ENCODE assay signal across 2 cellular contexts in the genomic region with DNA sequence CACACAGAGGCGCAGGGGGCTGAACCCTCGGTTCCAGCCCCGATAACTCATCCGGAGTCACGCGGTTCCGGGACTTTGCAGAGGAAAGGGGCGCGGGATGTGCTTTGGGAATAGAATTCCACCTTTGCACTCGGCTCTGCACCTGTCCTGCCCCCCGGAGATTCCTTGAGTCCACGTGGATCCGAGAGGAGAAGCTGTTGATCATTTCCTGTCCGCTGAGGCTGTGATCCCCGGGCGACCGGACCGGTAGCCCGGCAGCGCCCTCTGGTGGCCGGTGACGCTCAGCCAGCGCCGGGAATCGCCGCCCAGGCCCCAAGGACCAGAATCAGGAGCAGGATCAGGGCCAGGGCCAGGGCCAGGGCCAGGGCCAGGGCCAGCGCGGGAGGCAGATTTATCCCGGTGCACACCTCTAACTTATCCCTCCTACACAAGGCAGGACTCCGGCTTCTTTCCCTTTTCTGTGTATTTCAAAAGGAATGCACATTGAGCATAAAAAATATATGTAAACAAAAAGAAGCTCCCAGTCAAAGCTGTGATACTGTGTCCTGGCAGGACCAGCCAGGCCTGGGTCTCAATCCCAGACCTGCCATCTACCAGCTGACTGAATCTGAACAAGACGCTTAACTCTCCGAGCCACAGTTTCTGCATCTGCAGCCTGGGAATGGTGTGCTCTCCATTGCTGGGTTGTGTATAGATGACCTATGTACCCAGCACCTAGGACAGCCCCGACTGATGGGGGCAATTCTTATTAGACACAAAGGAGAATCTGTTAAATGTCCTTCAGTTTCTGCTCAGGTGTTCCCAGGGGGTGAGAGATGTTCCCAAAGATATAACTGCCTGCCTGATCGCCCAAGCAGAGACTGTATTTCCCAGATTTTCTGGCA.
TF ChIP-seq lines count a peak whose summit lies in the region.

No MANE protein-coding gene starts in this region.

TF ChIP-seq in HCT116, 20 proteins besides CTCF, POLR2A, EP300 and RAD21:
- TF ChIP-seq TCF7L2 (IDR thresholded peaks at IDR 0.05; ENCODE audit: borderline replicate concordance, extremely low read depth, insufficient read depth, insufficient read length) (peak; percentile 26), CBX3 (IDR thresholded peaks at IDR 0.05; ENCODE audit: low read depth) (no peak), SP1 (IDR thresholded peaks at IDR 0.05; ENCODE audit: low read depth) (no peak), MAX (IDR thresholded peaks at IDR 0.05) (peak; percentile 78), YY1 (IDR thresholded peaks at IDR 0.05; ENCODE audit: extremely low read depth, insufficient replicate concordance, low read depth, low read length) (peak; percentile 64)

TF ChIP-seq in HepG2, 621 proteins besides CTCF, POLR2A, EP300 and RAD21 (continues in another document):
- TF ChIP-seq ZSCAN9 (CRISPR knock-in tag; IDR thresholded peaks at IDR 0.05; ENCODE audit: borderline replicate concordance): peak; percentile 82
- TF ChIP-seq GMEB1 (CRISPR knock-in tag; IDR thresholded peaks at IDR 0.05; ENCODE audit: borderline replicate concordance): no peak
- TF ChIP-seq TSC22D2 (CRISPR knock-in tag; IDR thresholded peaks at IDR 0.05; ENCODE audit: borderline replicate concordance): peak; percentile 32; the same call in 1 of the 2 replicates
- TF ChIP-seq ZBTB39 (CRISPR knock-in tag; IDR thresholded peaks at IDR 0.05): peak; percentile 29; the same call in 1 of the 2 replicates
- peak; percentile 77; the same call in 1 of the 2 replicates for TF ChIP-seq ZMYM4 (CRISPR knock-in tag; IDR thresholded peaks at IDR 0.05)
- TF ChIP-seq RFXAP (CRISPR knock-in tag; IDR thresholded peaks at IDR 0.05; ENCODE audit: borderline replicate concordance): no peak
- TF ChIP-seq TAF1 (CRISPR knock-in tag; IDR thresholded peaks at IDR 0.05): peak; percentile 39; the same call in 1 of the 2 replicates
- peak; percentile 47; the same call in 1 of the 2 replicates for TF ChIP-seq ARNT2 (CRISPR knock-in tag; IDR thresholded peaks at IDR 0.05; ENCODE audit: low read depth)
- TF ChIP-seq ZXDC (CRISPR knock-in tag; IDR thresholded peaks at IDR 0.05): no peak
- TF ChIP-seq, protein P1, sequence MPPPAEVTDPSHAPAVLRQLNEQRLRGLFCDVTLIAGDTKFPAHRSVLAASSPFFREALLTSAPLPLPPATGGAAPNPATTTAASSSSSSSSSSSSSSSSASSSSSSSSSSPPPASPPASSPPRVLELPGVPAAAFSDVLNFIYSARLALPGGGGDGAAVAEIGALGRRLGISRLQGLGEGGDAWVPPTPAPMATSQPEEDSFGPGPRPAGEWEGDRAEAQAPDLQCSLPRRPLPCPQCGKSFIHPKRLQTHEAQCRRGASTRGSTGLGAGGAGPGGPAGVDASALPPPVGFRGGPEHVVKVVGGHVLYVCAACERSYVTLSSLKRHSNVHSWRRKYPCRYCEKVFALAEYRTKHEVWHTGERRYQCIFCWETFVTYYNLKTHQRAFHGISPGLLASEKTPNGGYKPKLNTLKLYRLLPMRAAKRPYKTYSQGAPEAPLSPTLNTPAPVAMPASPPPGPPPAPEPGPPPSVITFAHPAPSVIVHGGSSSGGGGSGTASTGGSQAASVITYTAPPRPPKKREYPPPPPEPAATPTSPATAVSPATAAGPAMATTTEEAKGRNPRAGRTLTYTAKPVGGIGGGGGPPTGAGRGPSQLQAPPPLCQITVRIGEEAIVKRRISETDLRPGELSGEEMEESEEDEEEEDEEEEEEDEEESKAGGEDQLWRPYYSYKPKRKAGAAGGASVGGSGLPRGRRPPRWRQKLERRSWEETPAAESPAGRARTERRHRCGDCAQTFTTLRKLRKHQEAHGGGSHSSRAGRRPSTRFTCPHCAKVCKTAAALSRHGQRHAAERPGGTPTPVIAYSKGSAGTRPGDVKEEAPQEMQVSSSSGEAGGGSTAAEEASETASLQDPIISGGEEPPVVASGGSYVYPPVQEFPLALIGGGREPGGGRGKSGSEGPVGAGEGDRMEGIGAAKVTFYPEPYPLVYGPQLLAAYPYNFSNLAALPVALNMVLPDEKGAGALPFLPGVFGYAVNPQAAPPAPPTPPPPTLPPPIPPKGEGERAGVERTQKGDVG (CRISPR knock-in tag; IDR thresholded peaks at IDR 0.05; ENCODE audit: borderline replicate concordance): peak; percentile 35; the same call in 1 of the 2 replicates
- TF ChIP-seq ZNF607 (CRISPR knock-in tag; IDR thresholded peaks at IDR 0.05; ENCODE audit: borderline replicate concordance): peak; percentile 89; the same call in 1 of the 2 replicates
- TF ChIP-seq, protein P2, sequence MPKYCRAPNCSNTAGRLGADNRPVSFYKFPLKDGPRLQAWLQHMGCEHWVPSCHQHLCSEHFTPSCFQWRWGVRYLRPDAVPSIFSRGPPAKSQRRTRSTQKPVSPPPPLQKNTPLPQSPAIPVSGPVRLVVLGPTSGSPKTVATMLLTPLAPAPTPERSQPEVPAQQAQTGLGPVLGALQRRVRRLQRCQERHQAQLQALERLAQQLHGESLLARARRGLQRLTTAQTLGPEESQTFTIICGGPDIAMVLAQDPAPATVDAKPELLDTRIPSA (CRISPR knock-in tag; IDR thresholded peaks at IDR 0.05; ENCODE audit: borderline replicate concordance): peak; percentile 28; the same call in 1 of the 2 replicates
- TF ChIP-seq, protein P3, sequence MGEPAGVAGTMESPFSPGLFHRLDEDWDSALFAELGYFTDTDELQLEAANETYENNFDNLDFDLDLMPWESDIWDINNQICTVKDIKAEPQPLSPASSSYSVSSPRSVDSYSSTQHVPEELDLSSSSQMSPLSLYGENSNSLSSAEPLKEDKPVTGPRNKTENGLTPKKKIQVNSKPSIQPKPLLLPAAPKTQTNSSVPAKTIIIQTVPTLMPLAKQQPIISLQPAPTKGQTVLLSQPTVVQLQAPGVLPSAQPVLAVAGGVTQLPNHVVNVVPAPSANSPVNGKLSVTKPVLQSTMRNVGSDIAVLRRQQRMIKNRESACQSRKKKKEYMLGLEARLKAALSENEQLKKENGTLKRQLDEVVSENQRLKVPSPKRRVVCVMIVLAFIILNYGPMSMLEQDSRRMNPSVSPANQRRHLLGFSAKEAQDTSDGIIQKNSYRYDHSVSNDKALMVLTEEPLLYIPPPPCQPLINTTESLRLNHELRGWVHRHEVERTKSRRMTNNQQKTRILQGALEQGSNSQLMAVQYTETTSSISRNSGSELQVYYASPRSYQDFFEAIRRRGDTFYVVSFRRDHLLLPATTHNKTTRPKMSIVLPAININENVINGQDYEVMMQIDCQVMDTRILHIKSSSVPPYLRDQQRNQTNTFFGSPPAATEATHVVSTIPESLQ (CRISPR knock-in tag; conservative IDR thresholded peaks at IDR 0.05): 0 out of 2 replicates have a peak, but pooled peaks have one; percentile 46
- TF ChIP-seq ZNF121 (CRISPR knock-in tag; IDR thresholded peaks at IDR 0.05): 0 out of 2 replicates have a peak, but pooled peaks have one; percentile 50
- TF ChIP-seq ZNF329 (CRISPR knock-in tag; IDR thresholded peaks at IDR 0.05; ENCODE audit: low read depth): 0 out of 2 replicates have a peak, but pooled peaks have one; percentile 61
- peak; percentile 73; the same call in 1 of the 2 replicates for TF ChIP-seq ZNF768 (CRISPR knock-in tag; IDR thresholded peaks at IDR 0.05)
- peak; percentile 49; the same call in 1 of the 2 replicates for TF ChIP-seq PHF21A (CRISPR knock-in tag; IDR thresholded peaks at IDR 0.05)
- 0 out of 2 replicates have a peak, but pooled peaks have one; percentile 19 for TF ChIP-seq TMF1 (CRISPR knock-in tag; IDR thresholded peaks at IDR 0.05; ENCODE audit: low read depth)
- no peak for TF ChIP-seq MAZ (IDR thresholded peaks at IDR 0.05; ENCODE audit: borderline replicate concordance, low read depth, low read length)
- peak; percentile 75 for TF ChIP-seq MAZ (CRISPR knock-in tag; IDR thresholded peaks at IDR 0.05; ENCODE audit: low read depth)
- TF ChIP-seq ZNF317 (CRISPR knock-in tag; IDR thresholded peaks at IDR 0.05): peak; percentile 49; the same call in 1 of the 2 replicates
- peak; percentile 60; the same call in 1 of the 2 replicates for TF ChIP-seq ZNF629 (CRISPR knock-in tag; conservative IDR thresholded peaks at IDR 0.05)
- TF ChIP-seq ZNF883 (CRISPR knock-in tag; IDR thresholded peaks at IDR 0.05; ENCODE audit: not compliant biosample characterization): peak; percentile 23
- 0 out of 2 replicates have a peak, but pooled peaks have one; percentile 68 for TF ChIP-seq ZNF441 (CRISPR knock-in tag; IDR thresholded peaks at IDR 0.05; ENCODE audit: borderline replicate concordance)
- peak; percentile 18; the same call in 1 of the 2 replicates for TF ChIP-seq TFDP1 (CRISPR knock-in tag; IDR thresholded peaks at IDR 0.05; ENCODE audit: borderline replicate concordance)
- peak; percentile 62; the same call in 1 of the 2 replicates for TF ChIP-seq TBX2 (CRISPR knock-in tag; IDR thresholded peaks at IDR 0.05; ENCODE audit: borderline replicate concordance)
- peak; percentile 64; the same call in 1 of the 2 replicates for TF ChIP-seq ZBTB20 (CRISPR knock-in tag; IDR thresholded peaks at IDR 0.05; ENCODE audit: borderline replicate concordance, low read depth)
- TF ChIP-seq PAX8 (CRISPR knock-in tag; IDR thresholded peaks at IDR 0.05; ENCODE audit: borderline replicate concordance): no peak
- TF ChIP-seq HMGXB4 (CRISPR knock-in tag; IDR thresholded peaks at IDR 0.05; ENCODE audit: borderline replicate concordance in 1 of 2, low read depth in 1 of 2): peak; percentile 79 to 86
- peak; percentile 93 for TF ChIP-seq ZSCAN31 (CRISPR knock-in tag; IDR thresholded peaks at IDR 0.05; ENCODE audit: low read depth)
- TF ChIP-seq BCL6 (CRISPR knock-in tag; IDR thresholded peaks at IDR 0.05): peak; percentile 36; the same call in 1 of the 2 replicates
- peak; percentile 79 for TF ChIP-seq ZNF292 (CRISPR knock-in tag; IDR thresholded peaks at IDR 0.05; ENCODE audit: borderline replicate concordance, low read depth)
- TF ChIP-seq ARHGAP35 (CRISPR knock-in tag; IDR thresholded peaks at IDR 0.05; ENCODE audit: borderline replicate concordance): peak; percentile 43; the same call in 1 of the 2 replicates
- TF ChIP-seq THAP11 (CRISPR knock-in tag; IDR thresholded peaks at IDR 0.05): peak; percentile 48; the same call in 1 of the 2 replicates
- TF ChIP-seq ZFP36L1 (CRISPR knock-in tag; IDR thresholded peaks at IDR 0.05): 0 out of 2 replicates have a peak, but pooled peaks have one; percentile 69
